ENCODE assay signal across 22 cellular contexts in genomic region chr9:84617415-84617814, GRCh38. TPM values are rescaled to one million over a fixed set of nuclear protein-coding genes. Genes with fewer than 3 reads are reported as not detected.
"Had no signal": no experiment of that assay in that cellular context is flagged by ENCODE, and none has a peak within 500 bp of the region (broad histone marks: within the 10 kb centered on the region; RNA-seq: fewer than 3 reads in every experiment).

No MANE protein-coding gene starts in this region.

- H3K9me3 Mint-ChIP-seq: activated CD4-positive, alpha-beta T cell treated with anti-CD3 and anti-CD28 coated beads, Interleukin-2, amount 10 ng/mL, durations not matched to agents 24 days and 14 days; activated naive CD8-positive, alpha-beta T cell treated with anti-CD3 and anti-CD28 coated beads, Interleukin-2, amount 10 ng/mL, durations not matched to agents 7 days and 5 days; activated T-cell treated with anti-CD3 and anti-CD28 coated beads, Interleukin-2, amount 50 U/mL, for 24 hours; activated T-helper 2 cell treated with anti-CD3 and anti-CD28 coated beads, Interferon-gamma antibody, Interleukin-2, Interleukin-4, amounts not matched to agents 10 μg/mL and 5 μg/mL and 100 μg/mL, durations not matched to agents 14 hours and 24 hours and 36 hours; effector memory CD8-positive, alpha-beta T cell; stimulated activated naive CD8-positive, alpha-beta T cell treated with anti-CD3 and anti-CD28 coated beads, Interleukin-15, amount 100 ng/mL, for 72 hours; type B pancreatic cell had no signal

- H3K4me2 ChIP-seq: hepatocyte had no signal

- H3K27ac ChIP-seq: epithelial cell of prostate, hepatocyte, ovary, psoas muscle, right lobe of liver had no signal

- H3K27me3 ChIP-seq: hepatocyte, ovary, right lobe of liver had no signal

- ATAC-seq: activated CD8-positive, alpha-beta T cell treated with anti-CD3 and anti-CD28 coated beads, Interleukin-2, amount 10 ng/mL, durations not matched to agents 7 days and 5 days; effector memory CD8-positive, alpha-beta T cell; naive thymus-derived CD4-positive, alpha-beta T cell; psoas muscle; right lobe of liver; stimulated activated naive CD8-positive, alpha-beta T cell treated with anti-CD3 and anti-CD28 coated beads, Interleukin-15, amount 100 ng/mL, for 72 hours had no signal

- H3K36me3 Mint-ChIP-seq: activated naive CD8-positive, alpha-beta T cell treated with anti-CD3 and anti-CD28 coated beads, Interleukin-2, amount 10 ng/mL, durations not matched to agents 7 days and 5 days; naive thymus-derived CD4-positive, alpha-beta T cell; type B pancreatic cell had no signal

- H3K36me3 ChIP-seq: ovary, right lobe of liver had no signal

- H3K27me3 Mint-ChIP-seq: stimulated activated naive CD8-positive, alpha-beta T cell treated with anti-CD3 and anti-CD28 coated beads, Interleukin-15, amount 100 ng/mL, for 72 hours had no signal

- H3K4me1 ChIP-seq: psoas muscle, right lobe of liver had no signal

- H2AFZ ChIP-seq: hepatocyte had no signal

- H3K4me3 Mint-ChIP-seq: activated CD4-positive, alpha-beta T cell treated with anti-CD3 and anti-CD28 coated beads, Interleukin-2, amount 10 ng/mL, durations not matched to agents 24 days and 14 days; activated CD8-positive, alpha-beta T cell treated with anti-CD3 and anti-CD28 coated beads, Interleukin-2, amount 10 ng/mL, durations not matched to agents 7 days and 5 days; activated naive CD8-positive, alpha-beta T cell treated with anti-CD3 and anti-CD28 coated beads, Interleukin-2, amount 10 ng/mL, durations not matched to agents 7 days and 5 days; activated T-cell treated with anti-CD3 and anti-CD28 coated beads, Interleukin-2, amount 50 U/mL, for 24 hours; effector memory CD8-positive, alpha-beta T cell; naive thymus-derived CD4-positive, alpha-beta T cell; stimulated activated naive CD8-positive, alpha-beta T cell treated with anti-CD3 and anti-CD28 coated beads, Interleukin-15, amount 100 ng/mL, for 72 hours; type B pancreatic cell had no signal

- H3K9me3 ChIP-seq: ovary, psoas muscle, right lobe of liver had no signal

- H3K4me1 Mint-ChIP-seq: activated CD4-positive, alpha-beta T cell treated with anti-CD3 and anti-CD28 coated beads, Interleukin-2, amount 10 ng/mL, durations not matched to agents 24 days and 14 days; activated naive CD8-positive, alpha-beta T cell treated with anti-CD3 and anti-CD28 coated beads, Interleukin-2, amount 10 ng/mL, durations not matched to agents 7 days and 5 days; naive thymus-derived CD4-positive, alpha-beta T cell; stimulated activated naive CD8-positive, alpha-beta T cell treated with anti-CD3 and anti-CD28 coated beads, Interleukin-15, amount 100 ng/mL, for 72 hours had no signal

- DNase-seq: activated CD4-positive, alpha-beta T cell treated with anti-CD3 and anti-CD28 coated beads, Interleukin-2, amount 10 ng/mL, durations not matched to agents 24 days and 14 days; activated CD8-positive, alpha-beta T cell treated with anti-CD3 and anti-CD28 coated beads, Interleukin-2, amount 10 ng/mL, durations not matched to agents 7 days and 5 days; activated naive CD4-positive, alpha-beta T cell treated with Interleukin-2 at 50 U/mL for 16 hours; activated naive CD8-positive, alpha-beta T cell treated with anti-CD3 and anti-CD28 coated beads, Interleukin-2, amount 10 ng/mL, durations not matched to agents 7 days and 5 days; activated T-cell treated with anti-CD3 and anti-CD28 coated beads, Interleukin-2, amount 50 U/mL, for 24 hours; amygdala; caudate nucleus; effector memory CD8-positive, alpha-beta T cell; foreskin fibroblast; mesenchymal stem cell; naive thymus-derived CD4-positive, alpha-beta T cell; ovary; psoas muscle; right lobe of liver; small intestine; stimulated activated CD4-positive, alpha-beta T cell treated with anti-CD3 and anti-CD28 coated beads, Interleukin-4, amount 100 ng/mL, for 1 hour; stimulated activated naive CD8-positive, alpha-beta T cell treated with anti-CD3 and anti-CD28 coated beads, Interleukin-15, amount 100 ng/mL, for 72 hours had no signal

- H3K4me3 ChIP-seq: hepatocyte, ovary, psoas muscle, right lobe of liver had no signal

- H3K79me2 ChIP-seq: hepatocyte had no signal

- H3K27ac Mint-ChIP-seq: activated CD4-positive, alpha-beta T cell treated with anti-CD3 and anti-CD28 coated beads, Interleukin-2, amount 10 ng/mL, durations not matched to agents 24 days and 14 days; activated CD8-positive, alpha-beta T cell treated with anti-CD3 and anti-CD28 coated beads, Interleukin-2, amount 10 ng/mL, durations not matched to agents 7 days and 5 days; activated naive CD8-positive, alpha-beta T cell treated with anti-CD3 and anti-CD28 coated beads, Interleukin-2, amount 10 ng/mL, durations not matched to agents 7 days and 5 days; activated T-cell treated with anti-CD3 and anti-CD28 coated beads, Interleukin-2, amount 50 U/mL, for 24 hours; activated T-helper 2 cell treated with anti-CD3 and anti-CD28 coated beads, Interferon-gamma antibody, Interleukin-2, Interleukin-4, amounts not matched to agents 10 μg/mL and 5 μg/mL and 100 μg/mL, durations not matched to agents 14 hours and 24 hours and 36 hours; effector memory CD8-positive, alpha-beta T cell; naive thymus-derived CD4-positive, alpha-beta T cell; type B pancreatic cell had no signal

RNA-seq across cellular contexts. Expression of gene NTRK2, which starts 52.1 kb away (rescaled TPM):
- total RNA-seq: activated naive CD8-positive, alpha-beta T cell treated with anti-CD3 and anti-CD28 coated beads, Interleukin-2, amount 10 ng/mL, durations not matched to agents 7 days and 5 days; dermis microvascular lymphatic vessel endothelial cell had no signal
- polyA plus RNA-seq: naive thymus-derived CD4-positive, alpha-beta T cell had no signal
